Comparison of ENCODE assay signal across 22 cellular contexts in the genomic region with DNA sequence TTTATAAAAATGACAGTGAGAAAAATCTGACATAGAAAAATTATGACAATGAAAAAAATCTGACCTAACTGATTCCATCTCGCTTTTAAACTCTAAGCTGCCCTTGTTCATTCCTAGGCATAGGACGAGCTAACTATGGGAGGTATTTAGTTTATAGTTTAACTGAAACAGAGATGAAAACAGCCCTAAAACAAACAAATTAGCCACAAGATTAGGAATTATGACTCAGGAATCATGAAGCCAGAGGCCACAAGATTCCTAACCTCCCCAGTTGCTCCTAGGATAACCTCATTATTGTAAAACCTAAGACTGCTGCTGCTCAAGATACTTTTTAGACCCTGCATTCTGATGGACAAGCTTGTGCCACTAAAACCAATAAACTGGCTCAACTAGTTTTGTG.
"Had no signal": no experiment of that assay in that cellular context is flagged by ENCODE, and none has a peak within 500 bp of the region (broad histone marks: within the 10 kb centered on the region; RNA-seq: fewer than 3 reads in every experiment).

No MANE protein-coding gene starts in this region.

- H3K27ac Mint-ChIP-seq: activated naive CD4-positive, alpha-beta T cell treated with anti-CD3 and anti-CD28 coated beads, Interleukin-2, amount 50 U/mL, for 72 hours; activated T-cell treated with anti-CD3 and anti-CD28 coated beads, Interleukin-2, amount 50 U/mL, for 24 hours; endodermal cell; memory B cell; nephron; T-helper 1 cell treated with Interleukin-12 subunit alpha and Interleukin-12 subunit beta and Interleukin-4 antibody, amounts not matched to agents 30 μg/mL and 1 μg/mL, for 36 hours; type B pancreatic cell had no signal

- H3K36me3 ChIP-seq: heart left ventricle, left ventricle myocardium inferior, prostate gland, sigmoid colon, suprapubic skin had no signal

- H3K4me1 ChIP-seq: heart left ventricle, left ventricle myocardium inferior, prostate gland, sigmoid colon, suprapubic skin had no signal

- H3K36me3 Mint-ChIP-seq: type B pancreatic cell had no signal

- H3K27ac ChIP-seq: heart left ventricle, left ventricle myocardium inferior, prostate gland, sigmoid colon, suprapubic skin had no signal

- H3K27me3 Mint-ChIP-seq: type B pancreatic cell had no signal

- H3K9me3 ChIP-seq: prostate gland, suprapubic skin had no signal

- H3K4me3 ChIP-seq: heart left ventricle, left ventricle myocardium inferior, prostate gland, sigmoid colon, suprapubic skin had no signal

- H3K27me3 ChIP-seq: heart left ventricle, sigmoid colon, suprapubic skin had no signal

- ATAC-seq: activated naive CD4-positive, alpha-beta T cell treated with anti-CD3 and anti-CD28 coated beads, Interleukin-2, amount 50 U/mL, for 72 hours; esophagus mucosa; heart left ventricle; stimulated activated naive CD8-positive, alpha-beta T cell treated with anti-CD3 and anti-CD28 coated beads, Interleukin-15, Interleukin-2, amounts not matched to agents 100 U/mL and 50 U/mL, for 24 hours had no signal

- H3K4me3 Mint-ChIP-seq: activated T-cell treated with anti-CD3 and anti-CD28 coated beads, Interleukin-2, amount 50 U/mL, for 24 hours; endodermal cell; memory B cell; nephron; T-helper 1 cell treated with Interleukin-12 subunit alpha and Interleukin-12 subunit beta and Interleukin-4 antibody, amounts not matched to agents 30 μg/mL and 1 μg/mL, for 36 hours; type B pancreatic cell had no signal

- H3K4me1 Mint-ChIP-seq: endodermal cell, memory B cell, nephron had no signal

- DNase-seq: activated CD4-positive, alpha-beta T cell treated with anti-CD3 and anti-CD28 coated beads, Interleukin-2, amount 50 U/mL, for 1 hour; activated CD4-positive, CD25-positive, alpha-beta regulatory T cell; activated effector memory CD4-positive, alpha-beta T cell treated with Interleukin-2 at 50 U/mL for 16 hours; activated T-cell treated with anti-CD3 and anti-CD28 coated beads, Interleukin-2, amount 50 U/mL, for 24 hours; amygdala; endodermal cell; foreskin melanocyte; heart left ventricle; left ventricle myocardium inferior; sigmoid colon; stimulated activated CD4-positive, alpha-beta T cell treated with anti-CD3 and anti-CD28 coated beads, Interleukin-12 subunit alpha, Interleukin-12 subunit beta, amount 100 ng/mL, for 4 hours; stimulated activated CD4-positive, alpha-beta T cell treated with anti-CD3 and anti-CD28 coated beads, Interleukin-2, amount 100 ng/mL, for 48 hours; stimulated activated CD8-positive, alpha-beta memory T cell treated with anti-CD3 and anti-CD28 coated beads, Interleukin-4, amount 100 ng/mL, for 48 hours; stimulated activated naive CD8-positive, alpha-beta T cell treated with anti-CD3 and anti-CD28 coated beads, Interleukin-15, Interleukin-2, amounts not matched to agents 100 U/mL and 50 U/mL, for 24 hours had no signal
